ENCODE assay signal across 30 cellular contexts in genomic region chr16:70324998-70325765, GRCh38.
"Had no signal": no experiment of that assay in that cellular context is flagged by ENCODE, and none has a peak within 500 bp of the region (broad histone marks: within the 10 kb centered on the region; RNA-seq: fewer than 3 reads in every experiment).

No MANE protein-coding gene starts in this region.

- H3K9me3 ChIP-seq: left ventricle myocardium inferior, neutrophil, ovary, stomach, testis, tibial artery, upper lobe of right lung had no signal

- H3K4me2 ChIP-seq: hepatocyte, neural progenitor cell had no signal

- H3K27ac Mint-ChIP-seq: mesothelial cell of epicardium; naive B cell; natural killer cell; nephron progenitor cell; neural progenitor cell; progenitor cell of endocrine pancreas; stimulated activated naive B cell treated with anti-CD40 and anti-IgM and Interleukin-4, amounts not matched to agents 10 μg/mL and 1 μg/mL and 100 μg/mL, for 72 hours had no signal

- H3K9ac ChIP-seq: neural progenitor cell had no signal

- DNase-seq: islet precursor cell; left ventricle myocardium inferior; mesendoderm; naive B cell; natural killer cell; nephron progenitor cell; occipital lobe; ovary; retina; right cardiac atrium; stimulated activated CD4-positive, alpha-beta T cell treated with anti-CD3 and anti-CD28 coated beads, Interleukin-12 subunit alpha, Interleukin-12 subunit beta, amount 100 ng/mL, for 4 hours; stimulated activated CD4-positive, alpha-beta T cell treated with anti-CD3 and anti-CD28 coated beads, Interleukin-15, amount 100 ng/mL, for 24 hours; stimulated activated CD4-positive, alpha-beta T cell treated with anti-CD3 and anti-CD28 coated beads, Interleukin-2, amount 100 ng/mL, for 24 hours; stimulated activated CD4-positive, alpha-beta T cell treated with anti-CD3 and anti-CD28 coated beads, Interleukin-4, amount 100 ng/mL, for 1 hour; stimulated activated naive B cell treated with anti-CD40 and anti-IgM and Interleukin-4, amounts not matched to agents 10 μg/mL and 1 μg/mL and 100 μg/mL, for 72 hours; stimulated activated naive CD8-positive, alpha-beta T cell treated with anti-CD3 and anti-CD28 coated beads, Interleukin-15, Interleukin-2, amounts not matched to agents 100 U/mL and 50 U/mL, for 24 hours; stomach; testis; trophoblast cell; upper lobe of right lung had no signal

- H3K36me3 Mint-ChIP-seq: natural killer cell had no signal

- H3K79me2 ChIP-seq: hepatocyte had no signal

- H2AFZ ChIP-seq: hepatocyte, neural progenitor cell had no signal

- H3K27ac ChIP-seq: hepatocyte, left ventricle myocardium inferior, neural progenitor cell, neutrophil, ovary, skin epidermis, stomach, testis, tibial artery, upper lobe of right lung had no signal

- H3K4me1 ChIP-seq: left ventricle myocardium inferior, neural progenitor cell, stomach, testis, tibial artery, upper lobe of right lung had no signal

- H3K36me3 ChIP-seq: neural progenitor cell, ovary had no signal

- H3K4me1 Mint-ChIP-seq: mesothelial cell of epicardium; natural killer cell; nephron progenitor cell; neural progenitor cell; stimulated activated naive B cell treated with anti-CD40 and anti-IgM and Interleukin-4, amounts not matched to agents 10 μg/mL and 1 μg/mL and 100 μg/mL, for 72 hours had no signal

- ATAC-seq: natural killer cell; right cardiac atrium; sciatic nerve; stimulated activated naive B cell treated with anti-CD40 and anti-IgM and Interleukin-4, amounts not matched to agents 10 μg/mL and 1 μg/mL and 100 μg/mL, for 72 hours; stimulated activated naive CD8-positive, alpha-beta T cell treated with anti-CD3 and anti-CD28 coated beads, Interleukin-15, Interleukin-2, amounts not matched to agents 100 U/mL and 50 U/mL, for 24 hours; upper lobe of right lung had no signal

- H3K27me3 Mint-ChIP-seq: naive B cell; progenitor cell of endocrine pancreas; stimulated activated naive B cell treated with anti-CD40 and anti-IgM and Interleukin-4, amounts not matched to agents 10 μg/mL and 1 μg/mL and 100 μg/mL, for 72 hours had no signal

- FAIRE-seq: urothelium cell line had no signal

- H3K27me3 ChIP-seq: hepatocyte, neural progenitor cell, neutrophil, ovary, stomach, testis, tibial artery, upper lobe of right lung had no signal

- H3K4me3 Mint-ChIP-seq: mesothelial cell of epicardium; naive B cell; natural killer cell; nephron progenitor cell; neural progenitor cell; stimulated activated naive B cell treated with anti-CD40 and anti-IgM and Interleukin-4, amounts not matched to agents 10 μg/mL and 1 μg/mL and 100 μg/mL, for 72 hours had no signal

- H3K9me3 Mint-ChIP-seq: mesothelial cell of epicardium; naive B cell; natural killer cell; nephron progenitor cell; neural progenitor cell; stimulated activated naive B cell treated with anti-CD40 and anti-IgM and Interleukin-4, amounts not matched to agents 10 μg/mL and 1 μg/mL and 100 μg/mL, for 72 hours had no signal

- H3K4me3 ChIP-seq: hepatocyte, left ventricle myocardium inferior, lung, neural progenitor cell, ovary, skin epidermis, stomach, testis, tibial artery, upper lobe of right lung had no signal
